Comparison of ENCODE assay signal across 10 cellular contexts in the genomic region with DNA sequence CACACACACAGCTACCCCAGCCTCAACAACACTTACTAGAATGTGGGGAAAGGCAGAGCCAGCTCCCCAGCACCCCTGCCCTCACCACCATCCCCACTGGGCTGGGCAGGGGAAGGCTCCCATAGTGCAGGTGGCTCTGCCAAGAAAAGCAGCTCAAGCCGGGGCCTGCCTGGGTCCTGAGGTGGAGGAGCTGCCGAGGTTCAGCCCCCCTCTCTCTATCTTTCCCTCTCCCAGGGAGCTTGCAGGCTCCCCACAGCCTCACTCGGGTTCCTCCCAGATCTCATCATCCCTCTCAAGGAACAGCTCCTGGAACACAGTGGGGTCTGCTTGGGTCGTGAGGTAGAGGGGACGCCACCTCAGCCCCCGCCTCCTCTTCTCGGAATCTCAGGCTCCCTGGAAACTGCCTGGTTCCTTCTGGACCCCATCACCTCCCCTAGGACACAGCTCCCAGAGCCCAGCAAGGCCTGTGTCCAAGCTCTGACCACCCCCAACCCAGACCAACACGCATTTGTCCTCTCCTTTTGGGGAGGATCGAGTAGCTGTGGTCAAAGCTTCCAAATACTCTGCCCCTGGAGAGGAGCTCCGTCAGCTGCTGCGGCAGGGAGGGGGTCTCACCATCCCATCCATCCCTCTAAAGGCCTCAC. TPM values are rescaled to one million over a fixed set of nuclear protein-coding genes. Genes with fewer than 3 reads are reported as not detected.
DNase-seq lines count a peak whose midpoint lies in the region; ATAC-seq and TF ChIP-seq lines count a peak whose summit lies in the region.
"Had no signal": no experiment of that assay in that cellular context is flagged by ENCODE, and none has a peak within 500 bp of the region (broad histone marks: within the 10 kb centered on the region; RNA-seq: fewer than 3 reads in every experiment).

No MANE protein-coding gene starts in this region.

- CTCF ChIA-PET in Caco-2 (lab: Charles Lee) = interaction anchor here (0.5 to 3.6 kb wide), 14 partner anchors 15 to 324 kb away, joined by 3 to 41 read pairs (median 4); a partner anchor contains a TSS

- peaks cover 6% of the 10 kb centered on the region for H3K36me3 ChIP-seq in Caco-2 (ENCODE audit: control insufficient read depth, insufficient read depth, low read length)
- no peaks in the 10 kb centered on the region for H3K36me3 ChIP-seq in body of pancreas (replicated peaks in 1 of 2; ENCODE audit: insufficient read depth in 1 of 2, low read depth in 2 of 2)
- H3K36me3 ChIP-seq in iPS-15b (ENCODE audit: control insufficient read depth, insufficient read depth, low read length) = no peaks in the 10 kb centered on the region
- H3K36me3 ChIP-seq in rectal smooth muscle tissue (ENCODE audit: control insufficient read depth, insufficient read depth, low read length) = no peaks in the 10 kb centered on the region

- DNase-seq in Caco-2 (no peak), body of pancreas (peak in 1 of 4 donors; percentile 35), T-helper 2 cell (no peak)
- DNase-seq in activated naive CD8-positive, alpha-beta T cell treated with anti-CD3 and anti-CD28 coated beads for 36 hours = no peak
- DNase-seq: activated CD8-positive, alpha-beta memory T cell treated with anti-CD3 and anti-CD28 coated beads, Interleukin-2, amount 50 U/mL, for 48 hours; CD8-positive, alpha-beta memory T cell had no signal

- TF ChIP-seq POLR2A in body of pancreas (IDR thresholded peaks at IDR 0.05) = no peak

- TF ChIP-seq CTCF in Caco-2 (IDR thresholded peaks at IDR 0.05; ENCODE audit: insufficient read depth in 1 of 2, low read depth in 1 of 2, low read length in 1 of 2, severe bottlenecking in 1 of 2, unreplicated experiment in 1 of 2) = no peak
- no peak for TF ChIP-seq CTCF in body of pancreas (IDR thresholded peaks at IDR 0.05)

- H3K27ac ChIP-seq in body of pancreas (peak overlapping the region; percentile 67 to 89 (median 85)), rectal smooth muscle tissue (ENCODE audit: low read depth, low read length) (peak overlapping the region; percentile 82)

- H3K9me3 ChIP-seq in Caco-2 = no peaks in the 10 kb centered on the region
- no peaks in the 10 kb centered on the region for H3K9me3 ChIP-seq in body of pancreas
- no peaks in the 10 kb centered on the region for H3K9me3 ChIP-seq in iPS-15b (ENCODE audit: control insufficient read depth, insufficient read depth, low read length)

- intact Hi-C loops in Caco-2 (cut with micrococcal nuclease; ENCODE audit: unreplicated experiment) = loop anchor here (1.0 to 2.0 kb wide), 3 partner anchors 13 to 97 kb away; a partner anchor contains a TSS
- intact Hi-C loops in body of pancreas (cut with DNase I) = loop anchor here (5.0 kb wide), 1 partner anchor 35 kb away; no protein-coding TSS in a partner anchor

- peak overlapping the region; percentile 37 for H3K9ac ChIP-seq in iPS-15b (ENCODE audit: low read depth, low read length)
- H3K9ac ChIP-seq in rectal smooth muscle tissue (ENCODE audit: low read length) = peak overlapping the region; percentile 64

- ATAC-seq in body of pancreas (no peak), HG02870 (IDR thresholded peaks at IDR 0.05; ENCODE audit: unreplicated experiment) (no peak), GM19452 (IDR thresholded peaks at IDR 0.05; ENCODE audit: unreplicated experiment) (no peak)

- peaks cover 80% of the 10 kb centered on the region for H3K36me3 Mint-ChIP-seq in Caco-2 (ENCODE audit: insufficient read depth, unreplicated experiment)
- no peaks in the 10 kb centered on the region for H3K36me3 Mint-ChIP-seq in activated naive CD8-positive, alpha-beta T cell treated with anti-CD3 and anti-CD28 coated beads for 36 hours
- H3K36me3 Mint-ChIP-seq: CD8-positive, alpha-beta memory T cell had no signal

- POLR2A ChIA-PET in Caco-2 (lab: Charles Lee) = interaction anchor here (0.5 to 3.4 kb wide), 15 partner anchors 8 to 98 kb away, joined by 3 to 40 read pairs (median 4); a partner anchor contains a TSS

- no peaks in the 10 kb centered on the region for H3K27me3 Mint-ChIP-seq in Caco-2 (ENCODE audit: insufficient read depth, unreplicated experiment)
- H3K27me3 Mint-ChIP-seq in activated naive CD8-positive, alpha-beta T cell treated with anti-CD3 and anti-CD28 coated beads for 36 hours = no peaks in the 10 kb centered on the region

- WGBS in body of pancreas, 2 donors = 13 to 26% methylated on average over 11 of the region's 11 CpGs

- peak overlapping the region; percentile 56 for H3K27ac Mint-ChIP-seq in Caco-2 (ENCODE audit: unreplicated experiment)
- H3K27ac Mint-ChIP-seq in activated naive CD8-positive, alpha-beta T cell treated with anti-CD3 and anti-CD28 coated beads for 36 hours = no peak overlapping the region

- H3K4me1 ChIP-seq in Caco-2 (peaks cover 62% of the 10 kb centered on the region), body of pancreas (peaks cover 59% of the 10 kb centered on the region), iPS-15b (ENCODE audit: control insufficient read depth, insufficient read depth, low read length) (peaks cover 8% of the 10 kb centered on the region), rectal smooth muscle tissue (ENCODE audit: control insufficient read depth, insufficient read depth, low read length) (peaks cover 18% of the 10 kb centered on the region)

- no peaks in the 10 kb centered on the region for H3K27me3 ChIP-seq in Caco-2 (replicated peaks; ENCODE audit: control insufficient read depth, insufficient read depth, low read length)
- no peaks in the 10 kb centered on the region for H3K27me3 ChIP-seq in body of pancreas
- no peaks in the 10 kb centered on the region for H3K27me3 ChIP-seq in iPS-15b (ENCODE audit: control insufficient read depth, insufficient read depth, low read length)
- no peaks in the 10 kb centered on the region for H3K27me3 ChIP-seq in rectal smooth muscle tissue (ENCODE audit: control insufficient read depth, insufficient read depth, low read length)

- peaks cover 57% of the 10 kb centered on the region for H3K4me1 Mint-ChIP-seq in Caco-2 (ENCODE audit: low read depth, unreplicated experiment)
- peaks cover 2% of the 10 kb centered on the region for H3K4me1 Mint-ChIP-seq in activated naive CD8-positive, alpha-beta T cell treated with anti-CD3 and anti-CD28 coated beads for 36 hours
- H3K4me1 Mint-ChIP-seq: CD8-positive, alpha-beta memory T cell had no signal

- no TSS peak for BruUV-seq in Caco-2 (replicated peaks; lab: Mats Ljungman, UMichigan)

- peak overlapping the region; percentile 74 for H3K4me3 Mint-ChIP-seq in Caco-2 (ENCODE audit: unreplicated experiment)
- no peak overlapping the region for H3K4me3 Mint-ChIP-seq in activated naive CD8-positive, alpha-beta T cell treated with anti-CD3 and anti-CD28 coated beads for 36 hours
- H3K4me3 Mint-ChIP-seq: CD8-positive, alpha-beta memory T cell had no signal

- no peaks in the 10 kb centered on the region for H3K9me3 Mint-ChIP-seq in Caco-2 (ENCODE audit: unreplicated experiment)
- H3K9me3 Mint-ChIP-seq in activated naive CD8-positive, alpha-beta T cell treated with anti-CD3 and anti-CD28 coated beads for 36 hours = no peaks in the 10 kb centered on the region
- H3K9me3 Mint-ChIP-seq: CD8-positive, alpha-beta memory T cell had no signal

- H3K4me3 ChIP-seq in Caco-2 (ENCODE audit: low read depth, low read length) = peak overlapping the region; percentile 73
- peak overlapping the region; percentile 28 to 40 for H3K4me3 ChIP-seq in body of pancreas
- H3K4me3 ChIP-seq in iPS-15b (ENCODE audit: low read depth, low read length) = peak overlapping the region; percentile 16
- H3K4me3 ChIP-seq in rectal smooth muscle tissue (ENCODE audit: low read length) = peak overlapping the region; percentile 87

RNA-seq across cellular contexts. Expression of a gene that starts 0.7 kb away (rescaled TPM):
- total RNA-seq in Caco-2 (2022) = 220 and 243 TPM in 2 replicates
- 10 to 100 TPM; 20.1 to 42.5 TPM for total RNA-seq in body of pancreas
- total RNA-seq in activated naive CD8-positive, alpha-beta T cell treated with anti-CD3 and anti-CD28 coated beads for 36 hours = not detected
- total RNA-seq: CD8-positive, alpha-beta memory T cell had no signal

RNA-seq across cellular contexts. Expression of a gene that starts 3.9 kb away (rescaled TPM):
- total RNA-seq in Caco-2 (2022) (510 and 624 TPM in 2 replicates), body of pancreas (10 to 100 TPM; 12.2 to 30.4 TPM)
- not detected for total RNA-seq in activated naive CD8-positive, alpha-beta T cell treated with anti-CD3 and anti-CD28 coated beads for 36 hours
- total RNA-seq: CD8-positive, alpha-beta memory T cell had no signal

RNA-seq across cellular contexts. Expression of a gene that starts 15.1 kb away (rescaled TPM):
- total RNA-seq in Caco-2 (2022) = 198 and 238 TPM in 2 replicates
- 10 to 100 TPM; 65.3 to 88.7 TPM for total RNA-seq in body of pancreas
- 1 to 10 TPM; 5.7 to 5.9 TPM for total RNA-seq in activated naive CD8-positive, alpha-beta T cell treated with anti-CD3 and anti-CD28 coated beads for 36 hours

RNA-seq across cellular contexts. Expression of a gene that starts 16.0 kb away (rescaled TPM):
- total RNA-seq in Caco-2 (2022) (12.6 and 18.1 TPM in 2 replicates), body of pancreas (10 to 100 TPM in 1 of 2 donors, 1 to 10 TPM in 1; 7.3 to 57.0 TPM)
- not detected for total RNA-seq in activated naive CD8-positive, alpha-beta T cell treated with anti-CD3 and anti-CD28 coated beads for 36 hours
- total RNA-seq: CD8-positive, alpha-beta memory T cell had no signal

RNA-seq across cellular contexts. Expression of a gene that starts 21.6 kb away (rescaled TPM):
- total RNA-seq in Caco-2 (2022) (85.1 and 90.6 TPM in 2 replicates), body of pancreas (10 to 100 TPM; 62.3 to 68.0 TPM)
- 10 to 100 TPM; 94.3 to 98.1 TPM for total RNA-seq in activated naive CD8-positive, alpha-beta T cell treated with anti-CD3 and anti-CD28 coated beads for 36 hours

Comparison
In these comparisons a context has a peak if more than half of its experiments do, and no peak if none do; other contexts are left out.
1. H3K4me3 ChIP-seq: peak in every context shown above with its lines; median percentile 87 in rectal smooth muscle tissue; 73 in Caco-2; 34 in body of pancreas; 16 in iPS-15b.
2. RNA of a gene that starts 0.7 kb away (total RNA-seq): 220 to 243 TPM in Caco-2 and 20.1 to 42.5 TPM in body of pancreas; not detected in activated naive CD8-positive, alpha-beta T cell treated with anti-CD3 and anti-CD28 coated beads for 36 hours; every median in the first group is over 10 times any median in the second.
3. RNA of a gene that starts 3.9 kb away (total RNA-seq): 510 to 624 TPM in Caco-2; 12.2 to 30.4 TPM in body of pancreas and not detected in activated naive CD8-positive, alpha-beta T cell treated with anti-CD3 and anti-CD28 coated beads for 36 hours; every median in the first group is over 10 times any median in the second.
4. RNA of a gene that starts 15.1 kb away (total RNA-seq): 198 to 238 TPM in Caco-2 and 65.3 to 88.7 TPM in body of pancreas; 5.7 to 5.9 TPM in activated naive CD8-positive, alpha-beta T cell treated with anti-CD3 and anti-CD28 coated beads for 36 hours; every median in the first group is over 4 times any median in the second.